In genomic region chr18:48228301-48228715, GRCh38 we compare ENCODE assay signal across 10 cellular contexts.
DNase-seq lines count a peak whose midpoint lies in the region; ATAC-seq and TF ChIP-seq lines count a peak whose summit lies in the region.
"Had no signal": no experiment of that assay in that cellular context is flagged by ENCODE, and none has a peak within 500 bp of the region (broad histone marks: within the 10 kb centered on the region; RNA-seq: fewer than 3 reads in every experiment).

No MANE protein-coding gene starts in this region.

- TF ChIP-seq CTCF in MCF 10A (IDR thresholded peaks at IDR 0.05; ENCODE audit: unreplicated experiment) = no peak
- no peak for TF ChIP-seq CTCF in upper lobe of left lung (IDR thresholded peaks at IDR 0.05)

- peaks cover 51% of the 10 kb centered on the region for H3K4me1 Mint-ChIP-seq in activated CD4-positive, alpha-beta T cell treated with anti-CD3 and anti-CD28 coated beads, Interleukin-2, amount 10 ng/mL, durations not matched to agents 7 days and 5 days
- peaks cover 29% of the 10 kb centered on the region for H3K4me1 Mint-ChIP-seq in MCF 10A (ENCODE audit: insufficient read depth, unreplicated experiment)

- H3K9me3 ChIP-seq in upper lobe of left lung = no peaks in the 10 kb centered on the region

- no peak overlapping the region for H3K4me3 Mint-ChIP-seq in activated CD4-positive, alpha-beta T cell treated with anti-CD3 and anti-CD28 coated beads, Interleukin-2, amount 10 ng/mL, durations not matched to agents 7 days and 5 days
- H3K4me3 Mint-ChIP-seq in MCF 10A (ENCODE audit: unreplicated experiment) = no peak overlapping the region

- DNase-seq in activated CD4-positive, alpha-beta T cell treated with anti-CD3 and anti-CD28 coated beads, Interleukin-2, amount 10 ng/mL, durations not matched to agents 7 days and 5 days = peak; percentile 10
- no peak for DNase-seq in activated CD4-positive, alpha-beta T cell treated with anti-CD3 and anti-CD28 coated beads for 4 hours
- DNase-seq in MCF 10A (ENCODE audit: unreplicated experiment) (peak; percentile 82), left lobe of liver (ENCODE audit: low spot score) (peak; percentile 68), upper lobe of left lung (peak; percentile 26 to 47), midbrain (lab: John Stamatoyannopoulos, UW) (no peak), medulla oblongata (ENCODE audit: extremely low spot score) (no peak)
- DNase-seq: NCI-H187 had no signal

- peaks cover 15 to 29% (median 26%) of the 10 kb centered on the region in 4 donors for H3K4me1 ChIP-seq in upper lobe of left lung

- H3K27me3 ChIP-seq in upper lobe of left lung = no peaks in the 10 kb centered on the region

- CTCF ChIA-PET in activated CD4-positive, alpha-beta T cell treated with anti-CD3 and anti-CD28 coated beads, Interleukin-2, amount 10 ng/mL, durations not matched to agents 7 days and 5 days (lab: Charles Lee) = interaction anchor here (0.7 kb wide), 1 partner anchor 23 kb away, joined by 3 read pairs; no protein-coding TSS in a partner anchor
- CTCF ChIA-PET in MCF 10A (lab: Yijun Ruan, JAX) = interaction anchor here (0.8 to 3.1 kb wide), 2 partner anchors 10 to 199 kb away, joined by 3 to 20 read pairs; no protein-coding TSS in a partner anchor

- POLR2A ChIA-PET in activated CD4-positive, alpha-beta T cell treated with anti-CD3 and anti-CD28 coated beads, Interleukin-2, amount 10 ng/mL, durations not matched to agents 7 days and 5 days (lab: Charles Lee) = no interaction called here
- POLR2A ChIA-PET in MCF 10A (lab: Yijun Ruan, JAX) = no interaction called here

- H3K36me3 ChIP-seq in upper lobe of left lung = no peaks in the 10 kb centered on the region

- H3K9me3 Mint-ChIP-seq in activated CD4-positive, alpha-beta T cell treated with anti-CD3 and anti-CD28 coated beads, Interleukin-2, amount 10 ng/mL, durations not matched to agents 7 days and 5 days = no peaks in the 10 kb centered on the region
- H3K9me3 Mint-ChIP-seq in MCF 10A (ENCODE audit: unreplicated experiment) = no peaks in the 10 kb centered on the region

- WGBS in upper lobe of left lung, 2 donors = 27 to 49% methylated on average over 2 of the region's 2 CpGs

- peak in 2 of 4 donors; percentile 3 to 17 for TF ChIP-seq EP300 in upper lobe of left lung (IDR thresholded peaks at IDR 0.05)

- H3K36me3 Mint-ChIP-seq in activated CD4-positive, alpha-beta T cell treated with anti-CD3 and anti-CD28 coated beads, Interleukin-2, amount 10 ng/mL, durations not matched to agents 7 days and 5 days (ENCODE audit: low read depth) = no peaks in the 10 kb centered on the region
- no peaks in the 10 kb centered on the region for H3K36me3 Mint-ChIP-seq in MCF 10A (ENCODE audit: insufficient read depth, unreplicated experiment)

- peak overlapping the region; percentile 0 to 50 (median 16) for H3K27ac ChIP-seq in upper lobe of left lung

- intact Hi-C loops in MCF 10A (cut with micrococcal nuclease) = loop anchor here (10.0 kb wide), 1 partner anchor 416 kb away; no protein-coding TSS in a partner anchor

- H3K27ac Mint-ChIP-seq in activated CD4-positive, alpha-beta T cell treated with anti-CD3 and anti-CD28 coated beads, Interleukin-2, amount 10 ng/mL, durations not matched to agents 7 days and 5 days = peak overlapping the region; percentile 85
- no peak overlapping the region for H3K27ac Mint-ChIP-seq in MCF 10A (ENCODE audit: low read depth, unreplicated experiment)

- ATAC-seq in left lobe of liver = peak; percentile 90
- ATAC-seq in upper lobe of left lung (ENCODE audit: low FRiP score in 2 of 2) = peak; percentile 71 to 76
- no peak for ATAC-seq in GM21381 (IDR thresholded peaks at IDR 0.05; ENCODE audit: unreplicated experiment)

- BruUV-seq in MCF 10A (replicated peaks; lab: Mats Ljungman, UMichigan) = no TSS peak

- H3K27me3 Mint-ChIP-seq in activated CD4-positive, alpha-beta T cell treated with anti-CD3 and anti-CD28 coated beads, Interleukin-2, amount 10 ng/mL, durations not matched to agents 7 days and 5 days = peaks cover 7% of the 10 kb centered on the region
- H3K27me3 Mint-ChIP-seq in MCF 10A (ENCODE audit: insufficient read depth, unreplicated experiment) = no peaks in the 10 kb centered on the region

- H3K4me3 ChIP-seq in upper lobe of left lung = no peak overlapping the region
- H3K4me3 ChIP-seq: skin epidermis had no signal

- no peak for TF ChIP-seq POLR2A in upper lobe of left lung (IDR thresholded peaks at IDR 0.05)

Comparison
In these comparisons a context has a peak if more than half of its experiments do, and no peak if none do; other contexts are left out.
1. DNase-seq: peak in activated CD4-positive, alpha-beta T cell treated with anti-CD3 and anti-CD28 coated beads, Interleukin-2, amount 10 ng/mL, durations not matched to agents 7 days and 5 days (single experiment), MCF 10A (single experiment), left lobe of liver (single experiment) and upper lobe of left lung (2 of 2); none in activated CD4-positive, alpha-beta T cell treated with anti-CD3 and anti-CD28 coated beads for 4 hours (0 of 2), midbrain (single experiment) and medulla oblongata (single experiment).